ENCODE assay signal across 20 cellular contexts in the genomic region with DNA sequence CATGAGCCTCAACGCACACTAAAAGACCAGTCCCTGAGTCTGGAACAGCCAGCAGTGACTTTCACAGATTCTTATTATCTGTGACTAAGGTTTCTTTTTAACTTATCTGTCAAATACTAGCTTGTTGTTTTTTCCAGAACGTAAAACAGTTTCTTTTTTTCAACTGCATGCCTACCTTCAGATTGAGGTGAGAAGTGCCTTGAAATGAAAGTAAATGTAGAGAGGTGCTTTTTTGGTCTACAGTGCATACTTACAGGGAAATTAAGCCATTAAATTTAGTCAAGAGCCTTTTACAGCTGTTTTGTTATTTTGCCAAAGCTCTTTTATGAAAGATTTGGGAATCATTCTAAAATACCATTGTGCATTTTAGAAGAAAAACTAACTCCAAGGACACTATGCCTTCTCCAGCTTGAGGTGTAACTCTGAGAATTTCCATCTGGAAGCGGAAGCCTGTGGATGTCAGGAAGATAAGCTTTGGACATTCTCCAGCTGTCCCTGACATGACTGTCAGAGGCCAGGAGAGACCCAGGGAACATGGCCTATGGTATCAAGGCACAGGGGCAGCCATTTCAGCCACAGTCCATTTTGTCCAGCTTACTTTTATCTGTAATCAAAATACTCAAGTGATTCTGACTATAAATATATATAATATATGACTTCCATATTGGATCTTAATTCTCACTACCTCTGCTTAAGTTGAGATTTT.
DNase-seq lines count a peak whose midpoint lies in the region; ATAC-seq, FAIRE-seq and TF ChIP-seq lines count a peak whose summit lies in the region.
"Had no signal": no experiment of that assay in that cellular context is flagged by ENCODE, and none has a peak within 500 bp of the region (broad histone marks: within the 10 kb centered on the region; RNA-seq: fewer than 3 reads in every experiment).

No MANE protein-coding gene starts in this region.

- no peak for FAIRE-seq in kidney (lab: Jason Lieb, UNC)
- FAIRE-seq: endometrium, GM12878 had no signal

- ATAC-seq in GM19351 (IDR thresholded peaks at IDR 0.05; ENCODE audit: unreplicated experiment) (no peak), HG02852 (IDR thresholded peaks at IDR 0.05; ENCODE audit: unreplicated experiment) (no peak)
- ATAC-seq in activated naive CD4-positive, alpha-beta T cell treated with anti-CD3 and anti-CD28 coated beads, Interleukin-2, amount 50 U/mL, for 72 hours = no peak
- no peak for ATAC-seq in activated CD8-positive, alpha-beta T cell treated with anti-CD3 and anti-CD28 coated beads, Interleukin-2, amount 10 ng/mL, durations not matched to agents 7 days and 5 days
- ATAC-seq: activated T-cell treated with anti-CD3 and anti-CD28 coated beads, Interleukin-2, amount 50 U/mL, for 72 hours; PC-3 had no signal

- peaks cover 0 to 4% of the 10 kb centered on the region in 2 donors for H3K4me1 ChIP-seq in ascending aorta
- peaks cover 13 to 29% of the 10 kb centered on the region in 2 donors for H3K4me1 ChIP-seq in kidney (ENCODE audit: control insufficient read depth in 1 of 2, insufficient read depth in 1 of 2, low read depth in 1 of 2, low read length in 2 of 2)
- H3K4me1 ChIP-seq: SJSA1 had no signal

- no peak overlapping the region for H3K27ac Mint-ChIP-seq in activated naive CD4-positive, alpha-beta T cell treated with anti-CD3 and anti-CD28 coated beads, Interleukin-2, amount 50 U/mL, for 72 hours
- H3K27ac Mint-ChIP-seq in activated CD8-positive, alpha-beta T cell treated with anti-CD3 and anti-CD28 coated beads, Interleukin-2, amount 10 ng/mL, durations not matched to agents 7 days and 5 days = no peak overlapping the region
- H3K27ac Mint-ChIP-seq: activated naive CD4-positive, alpha-beta T cell treated with anti-CD3 and anti-CD28 coated beads, Interleukin-2, amount 50 U/mL, for 24 hours; activated T-cell treated with anti-CD3 and anti-CD28 coated beads, Interleukin-2, amount 50 U/mL, for 72 hours had no signal

- DNase-seq in ELF-1 (ENCODE audit: low read depth, low spot score) = peak; percentile 8
- DNase-seq in ascending aorta (ENCODE audit: low spot score in 2 of 2) = no peak
- DNase-seq in kidney = no peak
- DNase-seq in renal cortical epithelial cell (ENCODE audit: low read depth) = peak; percentile 34
- no peak for DNase-seq in activated naive CD4-positive, alpha-beta T cell treated with anti-CD3 and anti-CD28 coated beads, Interleukin-2, amount 50 U/mL, for 72 hours (ENCODE audit: low spot score in 2 of 2)
- no peak for DNase-seq in activated CD8-positive, alpha-beta T cell treated with anti-CD3 and anti-CD28 coated beads, Interleukin-2, amount 10 ng/mL, durations not matched to agents 7 days and 5 days
- DNase-seq: activated CD8-positive, alpha-beta memory T cell treated with anti-CD3 and anti-CD28 coated beads for 24 hours; activated T-cell treated with anti-CD3 and anti-CD28 coated beads, Interleukin-2, amount 50 U/mL, for 72 hours; MG63; NCI-H748 treated with DMSO at 0.1 percent for 48 hours; PC-3; stimulated activated naive CD4-positive, alpha-beta T cell treated with Interleukin-2 at 50 U/mL for 16 hours; transverse colon had no signal

- H3K4me3 ChIP-seq in ascending aorta = peak overlapping the region; percentile 1 to 39
- H3K4me3 ChIP-seq in kidney (ENCODE audit: low read length in 2 of 2) = peak overlapping the region; percentile 22 to 24
- H3K4me3 ChIP-seq: GM12878, HAP-1, MG63, SJSA1, transverse colon had no signal

- H3K4me1 Mint-ChIP-seq in activated CD8-positive, alpha-beta T cell treated with anti-CD3 and anti-CD28 coated beads, Interleukin-2, amount 10 ng/mL, durations not matched to agents 7 days and 5 days (ENCODE audit: low read depth) = peaks cover 6% of the 10 kb centered on the region
- H3K4me1 Mint-ChIP-seq: activated naive CD4-positive, alpha-beta T cell treated with anti-CD3 and anti-CD28 coated beads, Interleukin-2, amount 50 U/mL, for 24 hours had no signal

- no peaks in the 10 kb centered on the region for H3K9me3 Mint-ChIP-seq in activated naive CD4-positive, alpha-beta T cell treated with anti-CD3 and anti-CD28 coated beads, Interleukin-2, amount 50 U/mL, for 72 hours
- no peaks in the 10 kb centered on the region for H3K9me3 Mint-ChIP-seq in activated CD8-positive, alpha-beta T cell treated with anti-CD3 and anti-CD28 coated beads, Interleukin-2, amount 10 ng/mL, durations not matched to agents 7 days and 5 days (ENCODE audit: insufficient read depth)
- H3K9me3 Mint-ChIP-seq: activated naive CD4-positive, alpha-beta T cell treated with anti-CD3 and anti-CD28 coated beads, Interleukin-2, amount 50 U/mL, for 24 hours; activated T-cell treated with anti-CD3 and anti-CD28 coated beads, Interleukin-2, amount 50 U/mL, for 72 hours had no signal

- intact Hi-C loops in ascending aorta (cut with DNase I) = loop anchor here (5.0 kb wide), 1 partner anchor 193 kb away; no protein-coding TSS in a partner anchor
- intact Hi-C loops in kidney (cut with DNase I) = no loop called here

- TF ChIP-seq CTCF in ascending aorta (IDR thresholded peaks at IDR 0.05) = no peak
- TF ChIP-seq CTCF in kidney (IDR thresholded peaks at IDR 0.05; ENCODE audit: borderline replicate concordance, extremely low read depth, insufficient read depth) = no peak

- no peaks in the 10 kb centered on the region for H3K36me3 ChIP-seq in ascending aorta
- H3K36me3 ChIP-seq in kidney (ENCODE audit: control insufficient read depth in 1 of 2, insufficient read depth in 2 of 2, low read length in 2 of 2) = no peaks in the 10 kb centered on the region
- H3K36me3 ChIP-seq: HAP-1, MG63, SJSA1, transverse colon had no signal

- no peaks in the 10 kb centered on the region for H3K36me3 Mint-ChIP-seq in activated naive CD4-positive, alpha-beta T cell treated with anti-CD3 and anti-CD28 coated beads, Interleukin-2, amount 50 U/mL, for 72 hours
- no peaks in the 10 kb centered on the region for H3K36me3 Mint-ChIP-seq in activated CD8-positive, alpha-beta T cell treated with anti-CD3 and anti-CD28 coated beads, Interleukin-2, amount 10 ng/mL, durations not matched to agents 7 days and 5 days (ENCODE audit: low read depth)
- H3K36me3 Mint-ChIP-seq: activated naive CD4-positive, alpha-beta T cell treated with anti-CD3 and anti-CD28 coated beads, Interleukin-2, amount 50 U/mL, for 24 hours had no signal

- H3K9ac ChIP-seq in kidney (ENCODE audit: low read length in 2 of 2) = peak overlapping the region in 1 of 2 donors; percentile 42

- H3K27me3 ChIP-seq in ascending aorta = no peaks in the 10 kb centered on the region
- H3K27me3 ChIP-seq: MG63, SJSA1, transverse colon had no signal

- POLR2A ChIA-PET in activated CD8-positive, alpha-beta T cell treated with anti-CD3 and anti-CD28 coated beads, Interleukin-2, amount 10 ng/mL, durations not matched to agents 7 days and 5 days (lab: Charles Lee) = no interaction called here

- peaks cover 2% of the 10 kb centered on the region for H3K27me3 Mint-ChIP-seq in activated CD8-positive, alpha-beta T cell treated with anti-CD3 and anti-CD28 coated beads, Interleukin-2, amount 10 ng/mL, durations not matched to agents 7 days and 5 days (ENCODE audit: low read depth)

- CTCF ChIA-PET in activated CD8-positive, alpha-beta T cell treated with anti-CD3 and anti-CD28 coated beads, Interleukin-2, amount 10 ng/mL, durations not matched to agents 7 days and 5 days (lab: Charles Lee) = no interaction called here

- no peak overlapping the region for H3K4me3 Mint-ChIP-seq in activated CD8-positive, alpha-beta T cell treated with anti-CD3 and anti-CD28 coated beads, Interleukin-2, amount 10 ng/mL, durations not matched to agents 7 days and 5 days
- H3K4me3 Mint-ChIP-seq: activated naive CD4-positive, alpha-beta T cell treated with anti-CD3 and anti-CD28 coated beads, Interleukin-2, amount 50 U/mL, for 24 hours; activated T-cell treated with anti-CD3 and anti-CD28 coated beads, Interleukin-2, amount 50 U/mL, for 72 hours had no signal

- H3K9me3 ChIP-seq in ascending aorta = no peaks in the 10 kb centered on the region
- no peaks in the 10 kb centered on the region for H3K9me3 ChIP-seq in kidney (ENCODE audit: control insufficient read depth in 1 of 2, low read length in 2 of 2)
- H3K9me3 ChIP-seq: HAP-1, MG63, SJSA1, transverse colon had no signal

- H3K27ac ChIP-seq in ascending aorta (no peak overlapping the region), kidney (ENCODE audit: low read depth in 2 of 2, low read length in 2 of 2) (peak overlapping the region; percentile 8 to 51)
- H3K27ac ChIP-seq: SJSA1 had no signal

Comparison
In these comparisons a context has a peak if more than half of its experiments do, and no peak if none do; other contexts are left out.
1. DNase-seq: peak in ELF-1 (single experiment) and renal cortical epithelial cell (single experiment); none in ascending aorta (0 of 2), kidney (single experiment), activated naive CD4-positive, alpha-beta T cell treated with anti-CD3 and anti-CD28 coated beads, Interleukin-2, amount 50 U/mL, for 72 hours (0 of 2) and activated CD8-positive, alpha-beta T cell treated with anti-CD3 and anti-CD28 coated beads, Interleukin-2, amount 10 ng/mL, durations not matched to agents 7 days and 5 days (single experiment).
2. H3K27ac ChIP-seq: peak in kidney (2 of 2); none in ascending aorta (0 of 2).